In genomic region chr11:40425168-40425567, GRCh38 we compare ENCODE assay signal across 18 cellular contexts.
A peak's percentile ranks its signal among the peaks of the same experiment; 100 is the strongest.
DNase-seq lines count a peak whose midpoint lies in the region; TF ChIP-seq lines count a peak whose summit lies in the region.
"Had no signal": no experiment of that assay in that cellular context is flagged by ENCODE, and none has a peak within 500 bp of the region (broad histone marks: within the 10 kb centered on the region; RNA-seq: fewer than 3 reads in every experiment).

No MANE protein-coding gene starts in this region.

- H3K4me3 ChIP-seq in A673 (ENCODE audit: low read depth, low read length, poor library complexity, severe bottlenecking) (no peak overlapping the region), H7 (ENCODE audit: insufficient read depth, low read depth, low read length) (no peak overlapping the region), endodermal cell (ENCODE audit: low read length) (no peak overlapping the region)

- no TSS peak for BruUV-seq in A673 (replicated peaks; lab: Mats Ljungman, UMichigan)

- no peak overlapping the region for H3K9ac ChIP-seq in endodermal cell (ENCODE audit: extremely low read depth, low read length, poor library complexity, severe bottlenecking)
- H3K9ac ChIP-seq: KMS-11 had no signal

- POLR2A ChIA-PET in A673 (lab: Charles Lee; ENCODE audit: low non-redundant PET), result interaction anchor here (0.6 kb wide), 1 partner anchor 25 kb away, joined by 3 read pairs; no protein-coding TSS in a partner anchor

- no peaks in the 10 kb centered on the region for H3K36me3 Mint-ChIP-seq in endodermal cell (ENCODE audit: low read depth)

- no peak overlapping the region for H3K27ac Mint-ChIP-seq in endodermal cell

- CTCF ChIA-PET in A673 (lab: Charles Lee), result interaction anchor here (0.5 kb wide), 1 partner anchor 240 kb away, joined by 9 read pairs; no protein-coding TSS in a partner anchor

- intact Hi-C loops in A673 (cut with micrococcal nuclease; ENCODE audit: unreplicated experiment), result no loop called here

- DNase-seq in A673 (ENCODE audit: low spot score), result peak; percentile 42
- DNase-seq in H7, result peak; percentile 6
- DNase-seq in RPMI8226, result peak; percentile 23
- no peak for DNase-seq in endodermal cell
- DNase-seq in activated naive CD4-positive, alpha-beta T cell treated with Interleukin-2 at 50 U/mL for 16 hours, result no peak
- DNase-seq in activated CD4-positive, alpha-beta T cell treated with anti-CD3 and anti-CD28 coated beads, Interleukin-2, amount 50 U/mL, for 4 hours, result no peak
- DNase-seq in UCSD-AML1 (lab: John Stamatoyannopoulos, UW; ENCODE audit: unreplicated experiment), result no peak
- no peak for DNase-seq in NCI-H1105 (lab: John Stamatoyannopoulos, UW)
- DNase-seq: C1 segment of cervical spinal cord, DMS79, NCI-H1048, NCI-H146, NCI-H2029 treated with DMSO at 0.1 percent for 48 hours, NCI-H2171, NCI-H446, NCI-H526 treated with DMSO at 0.1 percent for 48 hours, SIG-M5 had no signal

- H3K4me1 ChIP-seq in A673 (ENCODE audit: insufficient read depth, low read length, poor library complexity, severe bottlenecking), result no peaks in the 10 kb centered on the region
- H3K4me1 ChIP-seq in endodermal cell (ENCODE audit: control insufficient read depth, insufficient read depth, low read length), result peaks cover 3% of the 10 kb centered on the region

- no peaks in the 10 kb centered on the region for H3K27me3 Mint-ChIP-seq in endodermal cell (ENCODE audit: insufficient read depth)

- peaks cover 5% of the 10 kb centered on the region for H3K4me1 Mint-ChIP-seq in endodermal cell

- no peaks in the 10 kb centered on the region for H3K9me3 Mint-ChIP-seq in endodermal cell

- no peaks in the 10 kb centered on the region for H3K27me3 ChIP-seq in A673 (replicated peaks; ENCODE audit: insufficient read depth, low read depth, low read length, poor library complexity)
- no peaks in the 10 kb centered on the region for H3K27me3 ChIP-seq in H7 (ENCODE audit: control insufficient read depth, insufficient read depth, low read length)
- H3K27me3 ChIP-seq in endodermal cell (ENCODE audit: control insufficient read depth, insufficient read depth, low read length, poor library complexity, severe bottlenecking), result no peaks in the 10 kb centered on the region

- TF ChIP-seq CTCF in A673 (conservative IDR thresholded peaks at IDR 0.05; ENCODE audit: low read depth, low read length), result peak; percentile 42
- peak; percentile 37 for TF ChIP-seq CTCF in endodermal cell (conservative IDR thresholded peaks at IDR 0.05)

- WGBS in endodermal cell (ENCODE audit: insufficient coverage in 1 of 2, insufficient read length in 1 of 2), 2 experiments, result 92% methylated on average over 1 of the region's 1 CpG; no CpG with 5 or more reads in 1 of the 2 experiments

- H3K4me3 Mint-ChIP-seq in endodermal cell, result no peak overlapping the region

- H3K27ac ChIP-seq in A673 (ENCODE audit: low read depth, low read length, poor library complexity, severe bottlenecking) (no peak overlapping the region), endodermal cell (ENCODE audit: low read depth, low read length) (no peak overlapping the region)
- H3K27ac ChIP-seq: KMS-11 had no signal

- H3K36me3 ChIP-seq in A673 (ENCODE audit: insufficient read depth, low read length, poor library complexity, severe bottlenecking) (no peaks in the 10 kb centered on the region), H7 (replicated peaks; ENCODE audit: control insufficient read depth, insufficient read depth, low read length) (no peaks in the 10 kb centered on the region), endodermal cell (ENCODE audit: control insufficient read depth, insufficient read depth, low read length) (no peaks in the 10 kb centered on the region)

- H3K9me3 ChIP-seq in A673 (ENCODE audit: low read depth, low read length, poor library complexity, severe bottlenecking) (no peaks in the 10 kb centered on the region), endodermal cell (ENCODE audit: control insufficient read depth, low read length) (no peaks in the 10 kb centered on the region)

Comparison
In these comparisons a context has a peak if more than half of its experiments do, and no peak if none do; other contexts are left out.
1. DNase-seq: peak in A673 (single experiment), H7 (single experiment) and RPMI8226 (single experiment); none in endodermal cell (single experiment), activated naive CD4-positive, alpha-beta T cell treated with Interleukin-2 at 50 U/mL for 16 hours (single experiment), activated CD4-positive, alpha-beta T cell treated with anti-CD3 and anti-CD28 coated beads, Interleukin-2, amount 50 U/mL, for 4 hours (0 of 2), UCSD-AML1 (single experiment) and NCI-H1105 (single experiment).